ENCODE assay signal across 1 cellular context in the genomic region with DNA sequence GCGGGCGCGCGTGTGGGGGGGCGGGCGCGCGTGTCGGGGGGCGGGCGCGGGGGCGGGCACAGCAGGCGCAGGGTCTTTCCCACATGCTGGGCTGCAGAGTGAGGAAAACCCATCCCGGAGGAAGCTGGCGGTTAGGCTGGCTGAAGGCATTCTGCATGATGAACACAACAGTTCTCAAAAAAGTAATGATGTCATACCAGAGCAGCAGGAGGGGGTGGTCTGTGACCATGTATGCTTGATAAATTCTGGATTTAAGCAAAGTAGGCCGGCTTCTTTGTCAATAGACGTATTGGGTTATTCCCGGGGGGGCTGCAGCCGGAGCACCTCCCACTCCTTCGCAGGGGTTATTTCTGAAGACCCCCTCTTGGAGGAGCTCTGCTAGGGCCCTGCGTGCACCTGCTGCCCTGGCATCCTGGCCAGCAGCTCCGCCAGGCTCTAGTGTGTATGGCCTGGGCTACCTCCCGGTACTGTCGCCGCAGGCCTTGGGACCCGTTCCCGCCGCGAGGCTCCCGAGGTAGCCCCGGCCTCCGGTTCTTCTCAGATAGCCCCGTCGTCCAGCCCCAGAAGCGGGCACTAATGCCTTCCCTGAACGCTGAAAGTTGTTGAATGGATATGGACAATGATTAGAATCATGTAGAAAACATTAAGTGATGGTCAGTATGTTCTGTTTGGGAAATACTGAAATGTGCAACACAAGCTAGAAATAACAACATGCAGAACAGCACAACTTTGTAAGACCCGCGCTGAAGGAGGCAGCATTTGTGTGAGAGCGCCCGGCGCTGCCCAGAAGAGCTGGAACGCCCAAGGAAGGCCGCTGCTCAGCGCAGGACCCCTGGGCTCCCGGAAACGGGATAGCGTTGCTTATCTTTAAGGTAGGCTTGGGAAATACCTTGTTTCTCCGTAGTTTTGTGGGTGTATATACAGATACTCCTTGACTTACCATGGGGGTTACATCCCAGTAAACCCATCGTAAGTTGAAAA.
TF ChIP-seq lines count a peak whose summit lies in the region.

No MANE protein-coding gene starts in this region.

TF ChIP-seq in GM23338, 12 proteins besides CTCF, POLR2A, EP300 and RAD21 (continued from another document):
- TF ChIP-seq, protein P1, sequence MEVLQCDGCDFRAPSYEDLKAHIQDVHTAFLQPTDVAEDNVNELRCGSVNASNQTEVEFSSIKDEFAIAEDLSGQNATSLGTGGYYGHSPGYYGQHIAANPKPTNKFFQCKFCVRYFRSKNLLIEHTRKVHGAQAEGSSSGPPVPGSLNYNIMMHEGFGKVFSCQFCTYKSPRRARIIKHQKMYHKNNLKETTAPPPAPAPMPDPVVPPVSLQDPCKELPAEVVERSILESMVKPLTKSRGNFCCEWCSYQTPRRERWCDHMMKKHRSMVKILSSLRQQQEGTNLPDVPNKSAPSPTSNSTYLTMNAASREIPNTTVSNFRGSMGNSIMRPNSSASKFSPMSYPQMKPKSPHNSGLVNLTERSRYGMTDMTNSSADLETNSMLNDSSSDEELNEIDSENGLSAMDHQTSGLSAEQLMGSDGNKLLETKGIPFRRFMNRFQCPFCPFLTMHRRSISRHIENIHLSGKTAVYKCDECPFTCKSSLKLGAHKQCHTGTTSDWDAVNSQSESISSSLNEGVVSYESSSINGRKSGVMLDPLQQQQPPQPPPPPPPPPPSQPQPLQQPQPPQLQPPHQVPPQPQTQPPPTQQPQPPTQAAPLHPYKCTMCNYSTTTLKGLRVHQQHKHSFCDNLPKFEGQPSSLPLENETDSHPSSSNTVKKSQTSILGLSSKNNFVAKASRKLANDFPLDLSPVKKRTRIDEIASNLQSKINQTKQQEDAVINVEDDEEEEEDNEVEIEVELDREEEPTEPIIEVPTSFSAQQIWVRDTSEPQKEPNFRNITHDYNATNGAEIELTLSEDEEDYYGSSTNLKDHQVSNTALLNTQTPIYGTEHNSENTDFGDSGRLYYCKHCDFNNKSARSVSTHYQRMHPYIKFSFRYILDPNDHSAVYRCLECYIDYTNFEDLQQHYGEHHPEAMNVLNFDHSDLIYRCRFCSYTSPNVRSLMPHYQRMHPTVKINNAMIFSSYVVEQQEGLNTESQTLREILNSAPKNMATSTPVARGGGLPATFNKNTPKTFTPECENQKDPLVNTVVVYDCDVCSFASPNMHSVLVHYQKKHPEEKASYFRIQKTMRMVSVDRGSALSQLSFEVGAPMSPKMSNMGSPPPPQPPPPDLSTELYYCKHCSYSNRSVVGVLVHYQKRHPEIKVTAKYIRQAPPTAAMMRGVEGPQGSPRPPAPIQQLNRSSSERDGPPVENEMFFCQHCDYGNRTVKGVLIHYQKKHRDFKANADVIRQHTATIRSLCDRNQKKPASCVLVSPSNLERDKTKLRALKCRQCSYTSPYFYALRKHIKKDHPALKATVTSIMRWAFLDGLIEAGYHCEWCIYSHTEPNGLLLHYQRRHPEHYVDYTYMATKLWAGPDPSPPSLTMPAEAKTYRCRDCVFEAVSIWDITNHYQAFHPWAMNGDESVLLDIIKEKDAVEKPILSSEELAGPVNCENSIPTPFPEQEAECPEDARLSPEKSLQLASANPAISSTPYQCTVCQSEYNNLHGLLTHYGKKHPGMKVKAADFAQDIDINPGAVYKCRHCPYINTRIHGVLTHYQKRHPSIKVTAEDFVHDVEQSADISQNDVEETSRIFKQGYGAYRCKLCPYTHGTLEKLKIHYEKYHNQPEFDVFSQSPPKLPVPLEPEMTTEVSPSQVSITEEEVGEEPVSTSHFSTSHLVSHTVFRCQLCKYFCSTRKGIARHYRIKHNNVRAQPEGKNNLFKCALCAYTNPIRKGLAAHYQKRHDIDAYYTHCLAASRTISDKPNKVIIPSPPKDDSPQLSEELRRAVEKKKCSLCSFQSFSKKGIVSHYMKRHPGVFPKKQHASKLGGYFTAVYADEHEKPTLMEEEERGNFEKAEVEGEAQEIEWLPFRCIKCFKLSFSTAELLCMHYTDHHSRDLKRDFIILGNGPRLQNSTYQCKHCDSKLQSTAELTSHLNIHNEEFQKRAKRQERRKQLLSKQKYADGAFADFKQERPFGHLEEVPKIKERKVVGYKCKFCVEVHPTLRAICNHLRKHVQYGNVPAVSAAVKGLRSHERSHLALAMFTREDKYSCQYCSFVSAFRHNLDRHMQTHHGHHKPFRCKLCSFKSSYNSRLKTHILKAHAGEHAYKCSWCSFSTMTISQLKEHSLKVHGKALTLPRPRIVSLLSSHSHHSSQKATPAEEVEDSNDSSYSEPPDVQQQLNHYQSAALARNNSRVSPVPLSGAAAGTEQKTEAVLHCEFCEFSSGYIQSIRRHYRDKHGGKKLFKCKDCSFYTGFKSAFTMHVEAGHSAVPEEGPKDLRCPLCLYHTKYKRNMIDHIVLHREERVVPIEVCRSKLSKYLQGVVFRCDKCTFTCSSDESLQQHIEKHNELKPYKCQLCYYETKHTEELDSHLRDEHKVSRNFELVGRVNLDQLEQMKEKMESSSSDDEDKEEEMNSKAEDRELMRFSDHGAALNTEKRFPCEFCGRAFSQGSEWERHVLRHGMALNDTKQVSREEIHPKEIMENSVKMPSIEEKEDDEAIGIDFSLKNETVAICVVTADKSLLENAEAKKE (CRISPR knock-in tag; IDR thresholded peaks at IDR 0.05): no peak
- TF ChIP-seq EZH2phosphoT487 (IDR thresholded peaks at IDR 0.05; ENCODE audit: unreplicated experiment) (no peak), ZNF331 (CRISPR knock-in tag; IDR thresholded peaks at IDR 0.05; ENCODE audit: low read depth) (no peak), NANOG (IDR thresholded peaks at IDR 0.05; ENCODE audit: borderline replicate concordance) (no peak), STAT1 (IDR thresholded peaks at IDR 0.05; ENCODE audit: unreplicated experiment) (no peak), ZNF114 (CRISPR knock-in tag; IDR thresholded peaks at IDR 0.05) (no peak), EZH2 (IDR thresholded peaks at IDR 0.05; ENCODE audit: low read depth, unreplicated experiment) (no peak), POLR2AphosphoS5 (IDR thresholded peaks at IDR 0.05; ENCODE audit: low read depth) (no peak)
- TF ChIP-seq, protein P2, sequence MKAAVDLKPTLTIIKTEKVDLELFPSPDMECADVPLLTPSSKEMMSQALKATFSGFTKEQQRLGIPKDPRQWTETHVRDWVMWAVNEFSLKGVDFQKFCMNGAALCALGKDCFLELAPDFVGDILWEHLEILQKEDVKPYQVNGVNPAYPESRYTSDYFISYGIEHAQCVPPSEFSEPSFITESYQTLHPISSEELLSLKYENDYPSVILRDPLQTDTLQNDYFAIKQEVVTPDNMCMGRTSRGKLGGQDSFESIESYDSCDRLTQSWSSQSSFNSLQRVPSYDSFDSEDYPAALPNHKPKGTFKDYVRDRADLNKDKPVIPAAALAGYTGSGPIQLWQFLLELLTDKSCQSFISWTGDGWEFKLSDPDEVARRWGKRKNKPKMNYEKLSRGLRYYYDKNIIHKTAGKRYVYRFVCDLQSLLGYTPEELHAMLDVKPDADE (IDR thresholded peaks at IDR 0.05): no peak
